In genomic region chr13:93262729-93263128, GRCh38 we compare ENCODE assay signal across 1 cellular context.
A peak's percentile ranks its signal among the peaks of the same experiment; 100 is the strongest.
TF ChIP-seq lines count a peak whose summit lies in the region.

No MANE protein-coding gene starts in this region.

TF ChIP-seq in SK-N-SH, 30 proteins besides CTCF, POLR2A, EP300 and RAD21 (continued from another document):
- 0 out of 2 replicates have a peak, but pooled peaks have one; percentile 14 for TF ChIP-seq RXRA (IDR thresholded peaks at IDR 0.05; ENCODE audit: borderline replicate concordance, low read depth)
- TF ChIP-seq JUND (IDR thresholded peaks at IDR 0.05): peak; percentile 73
- TF ChIP-seq FOXM1 (IDR thresholded peaks at IDR 0.05; ENCODE audit: low read depth): no peak
- peak; percentile 91 for TF ChIP-seq PBX3 (IDR thresholded peaks at IDR 0.05)
- peak; percentile 73 for TF ChIP-seq FOSL2 (IDR thresholded peaks at IDR 0.05; ENCODE audit: borderline replicate concordance, low read depth)
- peak; percentile 74 for TF ChIP-seq TCF12 (IDR thresholded peaks at IDR 0.05)
- no peak for TF ChIP-seq RFX5 (IDR thresholded peaks at IDR 0.05; ENCODE audit: low read length)
TF ChIP-seq in SK-N-SH: peak in this region for 6.
